ENCODE assay signal across 1 cellular context in the genomic region with DNA sequence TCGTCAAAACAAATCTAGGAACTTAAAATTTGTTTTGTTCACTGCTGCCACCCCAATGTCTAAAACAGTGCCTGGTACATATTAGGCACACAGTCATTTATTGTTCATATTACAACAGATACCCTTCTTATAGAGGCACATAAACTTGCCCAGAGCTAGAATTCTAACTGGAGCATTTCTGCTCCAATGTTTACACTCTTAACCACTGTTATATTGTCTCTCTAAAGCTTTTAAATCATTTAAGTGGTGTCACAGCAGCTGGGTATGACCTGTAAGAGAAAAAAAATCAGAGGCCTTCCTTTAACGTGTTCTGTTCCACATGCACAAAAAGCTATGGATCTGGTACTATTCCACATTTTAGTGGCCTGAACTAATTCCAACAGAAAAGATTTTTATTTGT.
TF ChIP-seq lines count a peak whose summit lies in the region.

No MANE protein-coding gene starts in this region.

TF ChIP-seq in liver, 16 proteins besides CTCF, POLR2A, EP300 and RAD21 (continued from another document):
- TF ChIP-seq GABPA (IDR thresholded peaks at IDR 0.05 in 1 of 2, conservative IDR thresholded peaks at IDR 0.05 in 1 of 2), result no peak
- no peak for TF ChIP-seq NR2F2 (IDR thresholded peaks at IDR 0.05)
- no peak for TF ChIP-seq HNF4G (IDR thresholded peaks at IDR 0.05)
- TF ChIP-seq, protein P1, sequence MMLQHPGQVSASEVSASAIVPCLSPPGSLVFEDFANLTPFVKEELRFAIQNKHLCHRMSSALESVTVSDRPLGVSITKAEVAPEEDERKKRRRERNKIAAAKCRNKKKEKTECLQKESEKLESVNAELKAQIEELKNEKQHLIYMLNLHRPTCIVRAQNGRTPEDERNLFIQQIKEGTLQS (IDR thresholded peaks at IDR 0.05), result no peak
- no peak for TF ChIP-seq FOXA1 (IDR thresholded peaks at IDR 0.05)
- TF ChIP-seq, protein P2, sequence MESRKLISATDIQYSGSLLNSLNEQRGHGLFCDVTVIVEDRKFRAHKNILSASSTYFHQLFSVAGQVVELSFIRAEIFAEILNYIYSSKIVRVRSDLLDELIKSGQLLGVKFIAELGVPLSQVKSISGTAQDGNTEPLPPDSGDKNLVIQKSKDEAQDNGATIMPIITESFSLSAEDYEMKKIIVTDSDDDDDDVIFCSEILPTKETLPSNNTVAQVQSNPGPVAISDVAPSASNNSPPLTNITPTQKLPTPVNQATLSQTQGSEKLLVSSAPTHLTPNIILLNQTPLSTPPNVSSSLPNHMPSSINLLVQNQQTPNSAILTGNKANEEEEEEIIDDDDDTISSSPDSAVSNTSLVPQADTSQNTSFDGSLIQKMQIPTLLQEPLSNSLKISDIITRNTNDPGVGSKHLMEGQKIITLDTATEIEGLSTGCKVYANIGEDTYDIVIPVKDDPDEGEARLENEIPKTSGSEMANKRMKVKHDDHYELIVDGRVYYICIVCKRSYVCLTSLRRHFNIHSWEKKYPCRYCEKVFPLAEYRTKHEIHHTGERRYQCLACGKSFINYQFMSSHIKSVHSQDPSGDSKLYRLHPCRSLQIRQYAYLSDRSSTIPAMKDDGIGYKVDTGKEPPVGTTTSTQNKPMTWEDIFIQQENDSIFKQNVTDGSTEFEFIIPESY (IDR thresholded peaks at IDR 0.05), result no peak
- TF ChIP-seq, protein P3, sequence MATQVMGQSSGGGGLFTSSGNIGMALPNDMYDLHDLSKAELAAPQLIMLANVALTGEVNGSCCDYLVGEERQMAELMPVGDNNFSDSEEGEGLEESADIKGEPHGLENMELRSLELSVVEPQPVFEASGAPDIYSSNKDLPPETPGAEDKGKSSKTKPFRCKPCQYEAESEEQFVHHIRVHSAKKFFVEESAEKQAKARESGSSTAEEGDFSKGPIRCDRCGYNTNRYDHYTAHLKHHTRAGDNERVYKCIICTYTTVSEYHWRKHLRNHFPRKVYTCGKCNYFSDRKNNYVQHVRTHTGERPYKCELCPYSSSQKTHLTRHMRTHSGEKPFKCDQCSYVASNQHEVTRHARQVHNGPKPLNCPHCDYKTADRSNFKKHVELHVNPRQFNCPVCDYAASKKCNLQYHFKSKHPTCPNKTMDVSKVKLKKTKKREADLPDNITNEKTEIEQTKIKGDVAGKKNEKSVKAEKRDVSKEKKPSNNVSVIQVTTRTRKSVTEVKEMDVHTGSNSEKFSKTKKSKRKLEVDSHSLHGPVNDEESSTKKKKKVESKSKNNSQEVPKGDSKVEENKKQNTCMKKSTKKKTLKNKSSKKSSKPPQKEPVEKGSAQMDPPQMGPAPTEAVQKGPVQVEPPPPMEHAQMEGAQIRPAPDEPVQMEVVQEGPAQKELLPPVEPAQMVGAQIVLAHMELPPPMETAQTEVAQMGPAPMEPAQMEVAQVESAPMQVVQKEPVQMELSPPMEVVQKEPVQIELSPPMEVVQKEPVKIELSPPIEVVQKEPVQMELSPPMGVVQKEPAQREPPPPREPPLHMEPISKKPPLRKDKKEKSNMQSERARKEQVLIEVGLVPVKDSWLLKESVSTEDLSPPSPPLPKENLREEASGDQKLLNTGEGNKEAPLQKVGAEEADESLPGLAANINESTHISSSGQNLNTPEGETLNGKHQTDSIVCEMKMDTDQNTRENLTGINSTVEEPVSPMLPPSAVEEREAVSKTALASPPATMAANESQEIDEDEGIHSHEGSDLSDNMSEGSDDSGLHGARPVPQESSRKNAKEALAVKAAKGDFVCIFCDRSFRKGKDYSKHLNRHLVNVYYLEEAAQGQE (IDR thresholded peaks at IDR 0.05), result no peak
